ENCODE assay signal across 9 cellular contexts in genomic region chrX:55056820-55057690, GRCh38. TPM values are rescaled to one million over a fixed set of nuclear protein-coding genes. Genes with fewer than 3 reads are reported as not detected.
DNase-seq lines count a peak whose midpoint lies in the region; FAIRE-seq and TF ChIP-seq lines count a peak whose summit lies in the region.
"Had no signal": no experiment of that assay in that cellular context is flagged by ENCODE, and none has a peak within 500 bp of the region (broad histone marks: within the 10 kb centered on the region; RNA-seq: fewer than 3 reads in every experiment).

No MANE protein-coding gene starts in this region.

- peak overlapping the region; percentile 71 for H3K27ac Mint-ChIP-seq in activated T-cell treated with anti-CD3 and anti-CD28 coated beads, Interleukin-2, amount 50 U/mL, for 24 hours
- no peak overlapping the region for H3K27ac Mint-ChIP-seq in H9

- no peaks in the 10 kb centered on the region for H3K36me3 ChIP-seq in smooth muscle cell (ENCODE audit: low read depth)
- H3K36me3 ChIP-seq: neutrophil had no signal

- H4K20me1 ChIP-seq in smooth muscle cell (ENCODE audit: low read depth) (no peaks in the 10 kb centered on the region), H9 (ENCODE audit: control insufficient read depth, insufficient read depth, insufficient read length) (no peaks in the 10 kb centered on the region)

- H3F3A ChIP-seq in smooth muscle cell (ENCODE audit: low read depth): no peaks in the 10 kb centered on the region

- H3K9ac ChIP-seq in smooth muscle cell (ENCODE audit: low read depth): peak overlapping the region; percentile 82
- H3K9ac ChIP-seq in H9 (ENCODE audit: extremely low read depth, insufficient read length, low read length): no peak overlapping the region

- H3T11ph ChIP-seq in H9 (ENCODE audit: low read length): no peak overlapping the region

- no peaks in the 10 kb centered on the region for H3K4me1 ChIP-seq in smooth muscle cell (ENCODE audit: low read depth)
- no peaks in the 10 kb centered on the region for H3K4me1 ChIP-seq in H9 (ENCODE audit: insufficient read depth, low read length)

- H2BK20ac ChIP-seq in H9 (ENCODE audit: low read depth, low read length, poor library complexity, severe bottlenecking): no peak overlapping the region

- 49% methylated on average over 7 of the region's 7 CpGs for WGBS in smooth muscle cell (ENCODE audit: low lambda C conversion rate)
- WGBS in H9 (ENCODE audit: extremely low coverage, insufficient read length, low lambda C conversion rate): no CpG with 5 or more reads among the region's 7 CpGs

- TF ChIP-seq POLR2A in erythroblast (IDR thresholded peaks at IDR 0.05; ENCODE audit: low read length) (no peak), GM12892 (IDR thresholded peaks at IDR 0.05; ENCODE audit: low read depth, low read length) (no peak)

- no peak overlapping the region for H3K23ac ChIP-seq in H9 (ENCODE audit: insufficient read length, low read depth, low read length)

- H3K4ac ChIP-seq in H9 (ENCODE audit: low read depth, low read length): no peak overlapping the region

- no peak overlapping the region for H2BK12ac ChIP-seq in H9 (ENCODE audit: insufficient read length, low read depth, low read length)

- no peak overlapping the region for H3K56ac ChIP-seq in H9 (ENCODE audit: insufficient read length, low read depth, low read length)

- peak overlapping the region; percentile 20 for H3K4me3 ChIP-seq in smooth muscle cell

- H3K23me2 ChIP-seq in H9 (ENCODE audit: insufficient read length, low read depth, low read length, poor library complexity, severe bottlenecking): no peaks in the 10 kb centered on the region

- H2BK15ac ChIP-seq in H9 (ENCODE audit: low read depth, low read length): no peak overlapping the region

- H3K27me3 Mint-ChIP-seq in activated T-cell treated with anti-CD3 and anti-CD28 coated beads, Interleukin-2, amount 50 U/mL, for 24 hours: peaks cover 14% of the 10 kb centered on the region
- H3K27me3 Mint-ChIP-seq in H9 (ENCODE audit: low read depth): peaks cover 5% of the 10 kb centered on the region

- H2AFZ ChIP-seq in smooth muscle cell (ENCODE audit: low read depth) (peak overlapping the region; percentile 89), H9 (ENCODE audit: low read length) (no peak overlapping the region)

- no peaks in the 10 kb centered on the region for H3K9me3 ChIP-seq in smooth muscle cell (replicated peaks; ENCODE audit: low read depth)
- peaks cover 17% of the 10 kb centered on the region for H3K9me3 ChIP-seq in H9 (ENCODE audit: control insufficient read depth, low read depth, low read length)
- H3K9me3 ChIP-seq: neutrophil had no signal

- H3K4me3 Mint-ChIP-seq in activated T-cell treated with anti-CD3 and anti-CD28 coated beads, Interleukin-2, amount 50 U/mL, for 24 hours: peak overlapping the region; percentile 61
- no peak overlapping the region for H3K4me3 Mint-ChIP-seq in H9

- TF ChIP-seq CTCF in smooth muscle cell (IDR thresholded peaks at IDR 0.05; ENCODE audit: borderline replicate concordance, insufficient read depth, poor library complexity, severe bottlenecking) (no peak), H9 (conservative IDR thresholded peaks at IDR 0.05) (no peak)

- no peak overlapping the region for H4K91ac ChIP-seq in H9 (ENCODE audit: insufficient read length, low read depth, low read length)

- no peaks in the 10 kb centered on the region for H3K27me3 ChIP-seq in smooth muscle cell (ENCODE audit: low read depth)
- no peaks in the 10 kb centered on the region for H3K27me3 ChIP-seq in H9 (ENCODE audit: insufficient read depth, low read length)
- H3K27me3 ChIP-seq: neutrophil had no signal

- H2BK120ac ChIP-seq in H9 (ENCODE audit: low read depth, low read length, poor library complexity, severe bottlenecking): no peak overlapping the region

- H2AK5ac ChIP-seq in H9 (ENCODE audit: insufficient read length, low read length): no peak overlapping the region

- H3K79me1 ChIP-seq in H9 (ENCODE audit: insufficient read depth, low read depth, low read length, poor library complexity, severe bottlenecking): no peaks in the 10 kb centered on the region

- no peak overlapping the region for H3K14ac ChIP-seq in H9 (ENCODE audit: insufficient read depth, low read length)

- DNase-seq in activated T-cell treated with anti-CD3 and anti-CD28 coated beads, Interleukin-2, amount 50 U/mL, for 24 hours: no peak
- no peak for DNase-seq in activated T-cell treated with anti-CD3 and anti-CD28 coated beads, Interleukin-2, amount 50 U/mL, for 1 hour
- DNase-seq in T-helper 1 cell: peak in 4 of 5 donors; percentile 8 to 24 (median 12)
- peak; percentile 46 to 60 for DNase-seq in erythroblast (lab: John Stamatoyannopoulos, UW)
- no peak for DNase-seq in smooth muscle cell (lab: John Stamatoyannopoulos, UW; ENCODE audit: unreplicated experiment)
- no peak for DNase-seq in T1000 (lab: John Stamatoyannopoulos, UW)
- no peak for DNase-seq in H9
- DNase-seq in GM12892 (ENCODE audit: insufficient read length): no peak

- H3K18ac ChIP-seq in H9 (ENCODE audit: insufficient read length, low read depth, low read length): no peak overlapping the region

- H3K4me2 ChIP-seq in smooth muscle cell (peak overlapping the region; percentile 75), H9 (ENCODE audit: insufficient read depth, insufficient read length, low read length) (no peak overlapping the region)

- H3K9me3 Mint-ChIP-seq in activated T-cell treated with anti-CD3 and anti-CD28 coated beads, Interleukin-2, amount 50 U/mL, for 24 hours: no peaks in the 10 kb centered on the region
- peaks cover 56 to 68% of the 10 kb centered on the region in 2 experiments for H3K9me3 Mint-ChIP-seq in H9

- no peak overlapping the region for H4K5ac ChIP-seq in H9 (ENCODE audit: insufficient read length, low read depth, low read length)

- no peak for FAIRE-seq in GM12892 (lab: Jason Lieb, UNC)

- H3K36me3 Mint-ChIP-seq in activated T-cell treated with anti-CD3 and anti-CD28 coated beads, Interleukin-2, amount 50 U/mL, for 24 hours (ENCODE audit: low read depth): no peaks in the 10 kb centered on the region
- peaks cover 0 to 5% (median 0%) of the 10 kb centered on the region in 3 experiments; a peak in 3 of 7 replicates for H3K36me3 Mint-ChIP-seq in H9 (ENCODE audit: insufficient read depth in 1 of 3, low read depth in 3 of 3)

- H3K27ac ChIP-seq in smooth muscle cell (ENCODE audit: low read depth) (peak overlapping the region; percentile 88), H9 (ENCODE audit: insufficient read length, low read depth, low read length) (no peak overlapping the region)
- H3K27ac ChIP-seq: neutrophil had no signal

- peaks cover 18% of the 10 kb centered on the region for H3K4me1 Mint-ChIP-seq in activated T-cell treated with anti-CD3 and anti-CD28 coated beads, Interleukin-2, amount 50 U/mL, for 24 hours (ENCODE audit: low read depth)
- H3K4me1 Mint-ChIP-seq in H9: 0 out of 4 replicates have a peak, but pooled peaks cover 0 to 2% of the 10 kb centered on the region in 2 experiments

- no peak overlapping the region for H4K8ac ChIP-seq in H9 (replicated peaks; ENCODE audit: insufficient read length, low read depth, low read length)

- H3K79me2 ChIP-seq in smooth muscle cell (ENCODE audit: low read depth) (no peaks in the 10 kb centered on the region), H9 (ENCODE audit: insufficient read depth, low read length) (no peaks in the 10 kb centered on the region)

- no peak overlapping the region for H2BK5ac ChIP-seq in H9 (ENCODE audit: insufficient read length, low read length)

RNA-seq across cellular contexts. Expression of gene PAGE2B, which starts 17.8 kb away (rescaled TPM):
- not detected in 2 replicates for total RNA-seq in smooth muscle cell
- polyA plus RNA-seq in smooth muscle cell: not detected in 2 replicates
- not detected in 2 replicates for total RNA-seq in H9 (2021)
- polyA plus RNA-seq in GM12892 (2012; ENCODE audit: missing spikeins): 1.00 TPM

RNA-seq across cellular contexts. Expression of gene ALAS2, which starts 26.3 kb away (rescaled TPM):
- total RNA-seq in smooth muscle cell (not detected in 2 replicates), H9 (2021) (not detected in 2 replicates)
- not detected in 2 replicates for polyA plus RNA-seq in smooth muscle cell
- polyA plus RNA-seq in GM12892 (2012; ENCODE audit: missing spikeins): 0.38 TPM

RNA-seq across cellular contexts. Expression of gene PAGE2, which starts 31.8 kb away (rescaled TPM):
- total RNA-seq in smooth muscle cell (not detected in 2 replicates), H9 (2021) (not detected in 2 replicates)
- not detected in 2 replicates for polyA plus RNA-seq in smooth muscle cell
- not detected for polyA plus RNA-seq in GM12892 (2012; ENCODE audit: missing spikeins)

RNA-seq across cellular contexts. Expression of gene APEX2, which starts 56.9 kb away (rescaled TPM):
- total RNA-seq in smooth muscle cell: 9.3 and 16.5 TPM in 2 replicates
- 16.1 and 22.5 TPM in 2 replicates for polyA plus RNA-seq in smooth muscle cell
- 28.5 and 29.0 TPM in 2 replicates for total RNA-seq in H9 (2021)
- polyA plus RNA-seq in GM12892 (2012; ENCODE audit: missing spikeins): 18.5 TPM

Comparison
In these comparisons a context has a peak if more than half of its experiments do, and no peak if none do; other contexts are left out.
1. DNase-seq: peak in T-helper 1 cell (4 of 5) and erythroblast (2 of 2); none in activated T-cell treated with anti-CD3 and anti-CD28 coated beads, Interleukin-2, amount 50 U/mL, for 24 hours (single experiment), activated T-cell treated with anti-CD3 and anti-CD28 coated beads, Interleukin-2, amount 50 U/mL, for 1 hour (single experiment), smooth muscle cell (single experiment), T1000 (single experiment), H9 (single experiment) and GM12892 (single experiment).